Comparison of ENCODE assay signal across 21 cellular contexts in the genomic region with DNA sequence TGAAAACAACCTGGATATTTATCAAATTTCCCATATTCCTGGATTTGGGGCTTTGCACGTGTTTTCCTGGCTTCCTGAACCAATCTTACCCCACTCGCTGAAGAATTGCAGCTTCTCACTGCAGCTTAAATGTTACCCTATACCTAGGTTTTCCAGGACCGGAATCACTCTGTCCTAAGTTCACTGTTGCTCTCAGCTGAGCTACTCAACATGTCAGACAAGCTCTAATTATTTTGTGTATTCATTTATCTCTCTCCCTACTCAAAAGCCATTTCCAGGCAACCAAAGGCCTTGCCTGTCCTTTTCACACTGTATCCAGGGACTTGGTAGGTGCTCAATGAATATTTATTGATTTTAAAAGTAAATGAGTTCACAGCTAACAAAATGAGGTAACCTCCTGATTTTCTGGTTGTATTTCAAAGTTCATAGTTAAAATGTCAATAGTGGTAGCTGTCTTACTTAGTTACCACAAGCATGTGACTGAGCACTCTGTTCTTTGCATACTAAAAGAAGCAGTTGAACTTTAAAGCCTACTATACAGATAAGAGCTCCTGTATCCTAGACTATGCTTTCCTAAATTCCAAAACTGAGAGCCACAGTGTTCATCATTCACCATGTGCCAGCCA.
"Had no signal": no experiment of that assay in that cellular context is flagged by ENCODE, and none has a peak within 500 bp of the region (broad histone marks: within the 10 kb centered on the region; RNA-seq: fewer than 3 reads in every experiment).

No MANE protein-coding gene starts in this region.

- H3K4me1 ChIP-seq: colonic mucosa, gastrocnemius medialis, tibial artery had no signal

- H3K27ac ChIP-seq: colonic mucosa, gastrocnemius medialis, tibial artery, WERI-Rb-1 had no signal

- ATAC-seq: activated CD8-positive, alpha-beta memory T cell treated with anti-CD3 and anti-CD28 coated beads, Interleukin-2, amount 10 ng/mL, durations not matched to agents 7 days and 5 days; gastrocnemius medialis; left cardiac atrium; stimulated activated naive CD8-positive, alpha-beta T cell treated with anti-CD3 and anti-CD28 coated beads, Interleukin-15, Interleukin-2, amounts not matched to agents 100 U/mL and 50 U/mL, for 24 hours had no signal

- H3K36me3 ChIP-seq: colonic mucosa, gastrocnemius medialis, tibial artery, WERI-Rb-1 had no signal

- H3K36me3 Mint-ChIP-seq: activated CD8-positive, alpha-beta memory T cell treated with anti-CD3 and anti-CD28 coated beads, Interleukin-2, amount 10 ng/mL, durations not matched to agents 7 days and 5 days; activated naive CD8-positive, alpha-beta T cell treated with anti-CD3 and anti-CD28 coated beads, Interleukin-2, amount 10 ng/mL, durations not matched to agents 7 days and 5 days had no signal

- H3K4me3 Mint-ChIP-seq: activated CD4-positive, alpha-beta memory T cell treated with anti-CD3 and anti-CD28 coated beads, Interleukin-2, amount 10 ng/mL, durations not matched to agents 7 days and 5 days; activated CD8-positive, alpha-beta memory T cell treated with anti-CD3 and anti-CD28 coated beads, Interleukin-2, amount 10 ng/mL, durations not matched to agents 7 days and 5 days; activated naive CD8-positive, alpha-beta T cell treated with anti-CD3 and anti-CD28 coated beads, Interleukin-2, amount 10 ng/mL, durations not matched to agents 7 days and 5 days; central memory CD8-positive, alpha-beta T cell; nephron progenitor cell had no signal

- H3K4me3 ChIP-seq: colonic mucosa, gastrocnemius medialis, tibial artery had no signal

- H3K4me1 Mint-ChIP-seq: activated CD4-positive, alpha-beta memory T cell treated with anti-CD3 and anti-CD28 coated beads, Interleukin-2, amount 10 ng/mL, durations not matched to agents 7 days and 5 days; activated CD8-positive, alpha-beta memory T cell treated with anti-CD3 and anti-CD28 coated beads, Interleukin-2, amount 10 ng/mL, durations not matched to agents 7 days and 5 days; activated naive CD8-positive, alpha-beta T cell treated with anti-CD3 and anti-CD28 coated beads, Interleukin-2, amount 10 ng/mL, durations not matched to agents 7 days and 5 days; central memory CD8-positive, alpha-beta T cell had no signal

- DNase-seq: activated CD4-positive, alpha-beta memory T cell treated with anti-CD3 and anti-CD28 coated beads, Interleukin-2, amount 10 ng/mL, durations not matched to agents 7 days and 5 days; activated CD4-positive, alpha-beta T cell treated with anti-CD3 and anti-CD28 coated beads for 48 hours; activated CD8-positive, alpha-beta memory T cell treated with anti-CD3 and anti-CD28 coated beads, Interleukin-2, amount 10 ng/mL, durations not matched to agents 7 days and 5 days; activated naive CD4-positive, alpha-beta T cell treated with Interleukin-2 at 50 U/mL for 16 hours; activated naive CD8-positive, alpha-beta T cell treated with anti-CD3 and anti-CD28 coated beads, Interleukin-2, amount 10 ng/mL, durations not matched to agents 7 days and 5 days; activated T-cell treated with anti-CD3 and anti-CD28 coated beads, Interleukin-2, amount 50 U/mL, for 1 hour; aorta; colonic mucosa; gastrocnemius medialis; head of caudate nucleus; left cardiac atrium; midbrain; nephron progenitor cell; nucleus accumbens; retina; stimulated activated naive CD8-positive, alpha-beta T cell treated with anti-CD3 and anti-CD28 coated beads, Interleukin-15, Interleukin-2, amounts not matched to agents 100 U/mL and 50 U/mL, for 24 hours; substantia nigra; tibial artery; WERI-Rb-1 had no signal

- H3K27me3 ChIP-seq: colonic mucosa, gastrocnemius medialis, tibial artery had no signal

- H3K27ac Mint-ChIP-seq: activated CD4-positive, alpha-beta memory T cell treated with anti-CD3 and anti-CD28 coated beads, Interleukin-2, amount 10 ng/mL, durations not matched to agents 7 days and 5 days; activated CD8-positive, alpha-beta memory T cell treated with anti-CD3 and anti-CD28 coated beads, Interleukin-2, amount 10 ng/mL, durations not matched to agents 7 days and 5 days; activated naive CD8-positive, alpha-beta T cell treated with anti-CD3 and anti-CD28 coated beads, Interleukin-2, amount 10 ng/mL, durations not matched to agents 7 days and 5 days; activated T-helper 2 cell treated with anti-CD3 and anti-CD28 coated beads, Interferon-gamma antibody, Interleukin-2, Interleukin-4, amounts not matched to agents 10 μg/mL and 5 μg/mL and 100 μg/mL, durations not matched to agents 14 hours and 24 hours and 36 hours; nephron progenitor cell had no signal

- H3K9me3 ChIP-seq: colonic mucosa, gastrocnemius medialis, tibial artery had no signal

- H3K27me3 Mint-ChIP-seq: activated CD4-positive, alpha-beta memory T cell treated with anti-CD3 and anti-CD28 coated beads, Interleukin-2, amount 10 ng/mL, durations not matched to agents 7 days and 5 days; activated CD8-positive, alpha-beta memory T cell treated with anti-CD3 and anti-CD28 coated beads, Interleukin-2, amount 10 ng/mL, durations not matched to agents 7 days and 5 days; activated naive CD8-positive, alpha-beta T cell treated with anti-CD3 and anti-CD28 coated beads, Interleukin-2, amount 10 ng/mL, durations not matched to agents 7 days and 5 days; central memory CD8-positive, alpha-beta T cell had no signal
